In the genomic region with DNA sequence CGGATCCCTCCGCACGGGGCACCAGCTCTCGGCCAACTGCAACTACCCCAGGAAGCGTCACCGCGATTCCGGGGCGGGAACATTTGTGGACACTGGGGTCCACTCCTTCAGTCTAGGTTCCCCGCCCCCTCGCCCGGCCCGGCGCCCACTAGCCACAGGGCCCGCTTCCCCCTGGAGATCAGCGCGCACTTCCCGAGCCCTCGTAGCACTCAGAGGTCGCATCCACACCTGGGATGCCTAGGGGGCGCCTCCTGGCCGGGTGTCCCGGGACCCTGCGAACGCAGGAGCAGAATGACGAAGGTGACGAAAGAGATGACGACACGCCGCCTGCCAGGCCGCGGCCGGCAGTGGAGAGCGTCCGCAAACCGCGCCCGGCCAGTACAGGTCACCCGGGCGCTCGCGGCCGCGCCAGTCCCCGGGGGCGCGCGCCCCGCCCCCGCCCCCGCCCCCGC, we compare ENCODE assay signal across 8 cellular contexts. TPM values are rescaled to one million over a fixed set of nuclear protein-coding genes. Genes with fewer than 3 reads are reported as not detected.
DNase-seq lines count a peak whose midpoint lies in the region; ATAC-seq and TF ChIP-seq lines count a peak whose summit lies in the region.

No MANE protein-coding gene starts in this region.

- peak overlapping the region; percentile 68 to 88 (median 78) for H3K4me3 ChIP-seq in BLaER1 treated with 17β-estradiol and CSF1 and Interleukin-3, amounts not matched to agents 10 nM and 100 nM
- H3K4me3 ChIP-seq in epithelial cell of proximal tubule (ENCODE audit: low read depth, low read length) = peak overlapping the region; percentile 83
- H3K4me3 ChIP-seq in mucosa of rectum (ENCODE audit: low read length in 2 of 2) = peak overlapping the region; percentile 78 to 80

- ATAC-seq in GM19025 (IDR thresholded peaks at IDR 0.05; ENCODE audit: low read depth, unreplicated experiment) = peak; percentile 63
- peak; percentile 73 for ATAC-seq in HG03280 (IDR thresholded peaks at IDR 0.05; ENCODE audit: unreplicated experiment)

- H3K4me2 ChIP-seq in BLaER1 treated with 17β-estradiol and CSF1 and Interleukin-3, amounts not matched to agents 10 nM and 100 nM = peak overlapping the region; percentile 71 to 95 (median 86)

- peaks cover 10 to 27% (median 17%) of the 10 kb centered on the region in 10 experiments for H3K4me1 ChIP-seq in BLaER1 treated with 17β-estradiol and CSF1 and Interleukin-3, amounts not matched to agents 10 nM and 100 nM
- H3K4me1 ChIP-seq in mucosa of rectum (ENCODE audit: control insufficient read depth in 2 of 2, insufficient read depth in 2 of 2, low read length in 2 of 2) = peaks cover 11 to 15% of the 10 kb centered on the region in 2 donors

- TF ChIP-seq CTCF in epithelial cell of proximal tubule (conservative IDR thresholded peaks at IDR 0.05; ENCODE audit: low read depth, low read length) = peak; percentile 15

- no peaks in the 10 kb centered on the region for H4K20me1 ChIP-seq in BLaER1 treated with 17β-estradiol and CSF1 and Interleukin-3, amounts not matched to agents 10 nM and 100 nM

- H3K36me3 ChIP-seq in BLaER1 treated with 17β-estradiol and CSF1 and Interleukin-3, amounts not matched to agents 10 nM and 100 nM = no peaks in the 10 kb centered on the region
- no peaks in the 10 kb centered on the region for H3K36me3 ChIP-seq in mucosa of rectum (ENCODE audit: control insufficient read depth in 2 of 2, insufficient read depth in 2 of 2, low read length in 2 of 2)

- H3K9me3 ChIP-seq in BLaER1 treated with 17β-estradiol and CSF1 and Interleukin-3, amounts not matched to agents 10 nM and 100 nM (replicated peaks in 1 of 11) = 0 out of 22 replicates have a peak, but pooled peaks cover 0 to 5% (median 0%) of the 10 kb centered on the region in 11 experiments
- H3K9me3 ChIP-seq in mucosa of rectum (ENCODE audit: control insufficient read depth in 2 of 2, low read length in 2 of 2) = no peaks in the 10 kb centered on the region

- H3K9ac ChIP-seq in BLaER1 treated with 17β-estradiol and CSF1 and Interleukin-3, amounts not matched to agents 10 nM and 100 nM = peak overlapping the region; percentile 65 to 88 (median 82)
- peak overlapping the region; percentile 65 to 93 for H3K9ac ChIP-seq in mucosa of rectum (ENCODE audit: low read depth in 1 of 2, low read length in 2 of 2)

- H3K27ac ChIP-seq in BLaER1 treated with 17β-estradiol and CSF1 and Interleukin-3, amounts not matched to agents 10 nM and 100 nM = peak overlapping the region; percentile 52 to 83 (median 71)
- peak overlapping the region; percentile 85 to 92 for H3K27ac ChIP-seq in mucosa of rectum (ENCODE audit: low read depth in 2 of 2, low read length in 2 of 2)

- DNase-seq in NOMO-1 treated with DMSO at 0.1 percent for 48 hours (lab: John Stamatoyannopoulos, UW; ENCODE audit: unreplicated experiment) (peak; percentile 79), activated T-cell treated with anti-CD3 and anti-CD28 coated beads for 4 hours (peak; percentile 56), epithelial cell of proximal tubule (ENCODE audit: low read depth) (no peak)
- peak; percentile 56 to 57 for DNase-seq in stimulated activated CD8-positive, alpha-beta memory T cell treated with anti-CD3 and anti-CD28 coated beads, Interleukin-4, amount 100 ng/mL, for 4 hours (ENCODE audit: low read depth in 2 of 2, low spot score in 1 of 2)

- H3K27me3 ChIP-seq in BLaER1 treated with 17β-estradiol and CSF1 and Interleukin-3, amounts not matched to agents 10 nM and 100 nM = no peaks in the 10 kb centered on the region
- no peaks in the 10 kb centered on the region for H3K27me3 ChIP-seq in mucosa of rectum (ENCODE audit: control insufficient read depth in 2 of 2, insufficient read depth in 2 of 2, low read length in 2 of 2)

RNA-seq across cellular contexts. Expression of a gene that starts 0.3 kb away (rescaled TPM):
- total RNA-seq in epithelial cell of proximal tubule = 40.8 and 47.4 TPM in 2 replicates
